13 cellular contexts compared by ENCODE assay signal in the genomic region with DNA sequence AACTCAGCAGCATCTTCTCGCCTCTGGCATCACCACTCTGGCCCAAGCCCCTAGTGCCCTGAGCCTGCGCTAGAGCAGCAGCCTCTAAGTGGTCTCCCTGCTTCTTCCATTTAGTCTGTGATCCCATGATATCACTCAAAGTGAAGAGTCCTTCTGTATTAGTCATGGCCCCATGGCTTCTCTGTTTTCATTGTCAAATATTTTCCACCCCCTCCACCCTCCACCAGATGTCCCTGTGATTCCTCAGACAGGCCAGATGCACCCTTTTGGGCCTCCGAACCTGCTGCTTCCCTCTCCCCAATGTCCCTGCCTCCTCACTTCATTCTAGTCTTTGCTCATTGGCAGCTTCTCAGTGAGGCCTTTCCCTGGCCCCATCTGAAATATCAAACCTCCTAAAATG.
A peak's percentile ranks its signal among the peaks of the same experiment; 100 is the strongest.
DNase-seq lines count a peak whose midpoint lies in the region; ATAC-seq, FAIRE-seq and TF ChIP-seq lines count a peak whose summit lies in the region.
"Had no signal": no experiment of that assay in that cellular context is flagged by ENCODE, and none has a peak within 500 bp of the region (broad histone marks: within the 10 kb centered on the region; RNA-seq: fewer than 3 reads in every experiment).

No MANE protein-coding gene starts in this region.

- H3K27ac ChIP-seq in HEK293 (ENCODE audit: extremely low read depth, low read depth, low read length) (no peak overlapping the region), brain microvascular endothelial cell (no peak overlapping the region), keratinocyte (ENCODE audit: control insufficient read depth, insufficient read depth, low read length) (no peak overlapping the region)
- H3K27ac ChIP-seq: hepatocyte, thyroid gland had no signal

- no peaks in the 10 kb centered on the region for H3K9me3 ChIP-seq in HEK293 (ENCODE audit: control insufficient read depth, insufficient read depth, low read depth, low read length)
- H3K9me3 ChIP-seq in keratinocyte (ENCODE audit: control insufficient read depth, low read depth, low read length): no peaks in the 10 kb centered on the region
- H3K9me3 ChIP-seq: Caco-2, thyroid gland had no signal

- no peak overlapping the region for H3K9ac ChIP-seq in keratinocyte (ENCODE audit: control insufficient read depth, extremely low read depth, insufficient read depth, low read length)

- peak; percentile 72 for DNase-seq in AG20443 (ENCODE audit: low spot score)
- peak; percentile 2 for DNase-seq in brain microvascular endothelial cell
- DNase-seq in keratinocyte (ENCODE audit: low read depth, low spot score): no peak
- no peak for DNase-seq in middle frontal gyrus (ENCODE audit: extremely low spot score, low spot score)
- DNase-seq in effector CD4-positive, alpha-beta T cell: no peak
- no peak for DNase-seq in frontal cortex (ENCODE audit: low spot score in 2 of 2)
- DNase-seq: activated B cell treated with CpG ODN at 0.5 μM for 24 hours, Caco-2, thyroid gland had no signal

- POLR2A ChIA-PET in HEK293 (lab: Yijun Ruan, JAX): no interaction called here

- H3K9me1 ChIP-seq in keratinocyte (ENCODE audit: control insufficient read depth, extremely low read depth, insufficient read depth, low read length): no peaks in the 10 kb centered on the region

- H3K4me3 ChIP-seq in HEK293 (ENCODE audit: low read depth, low read length) (no peak overlapping the region), brain microvascular endothelial cell (ENCODE audit: low read depth, low read length) (no peak overlapping the region), keratinocyte (ENCODE audit: control insufficient read depth in 2 of 3, extremely low read depth in 1 of 3, insufficient read depth in 2 of 3, low read depth in 1 of 3, low read length in 3 of 3) (no peak overlapping the region)
- H3K4me3 ChIP-seq: hepatocyte, lung, thyroid gland had no signal

- H4K20me1 ChIP-seq in keratinocyte (ENCODE audit: control insufficient read depth, extremely low read depth, insufficient read depth, low read length): no peaks in the 10 kb centered on the region

- ATAC-seq in HG02571 (IDR thresholded peaks at IDR 0.05; ENCODE audit: unreplicated experiment): no peak

- dilution Hi-C loops in keratinocyte (cut with MboI; ENCODE audit: extremely low pct_ligation_motif_present, low sequenced_read_pairs): no loop called here

- CTCF ChIA-PET in HEK293 (lab: Yijun Ruan, JAX): interaction anchor here (0.8 to 1.3 kb wide), 2 partner anchors 11 to 125 kb away, joined by 3 to 4 read pairs; no protein-coding TSS in a partner anchor

- no peaks in the 10 kb centered on the region for H3K79me2 ChIP-seq in keratinocyte (ENCODE audit: control insufficient read depth, insufficient read depth, low read length)
- H3K79me2 ChIP-seq: hepatocyte had no signal

- TF ChIP-seq CTCF in HEK293 (tag by site-specific recombination; IDR thresholded peaks at IDR 0.05): peak; percentile 36; the same call in 1 of the 2 replicates
- peak; percentile 33 for TF ChIP-seq CTCF in brain microvascular endothelial cell (IDR thresholded peaks at IDR 0.05; ENCODE audit: low read depth, low read length, missing control alignments)
- TF ChIP-seq CTCF in keratinocyte (optimal IDR thresholded peaks at IDR 0.05 in 1 of 3, IDR thresholded peaks at IDR 0.05 in 1 of 3, conservative IDR thresholded peaks at IDR 0.05 in 1 of 3; ENCODE audit: extremely low read depth in 1 of 3, insufficient read depth in 2 of 3, low read length in 3 of 3): peak in 2 of 3 experiments; percentile 9 to 53

- in situ Hi-C loops in brain microvascular endothelial cell (cut with HindIII; ENCODE audit: low pct_ligation_motif_present, low sequenced_read_pairs): no loop called here

- H3K27me3 ChIP-seq in brain microvascular endothelial cell (replicated peaks) (no peaks in the 10 kb centered on the region), keratinocyte (ENCODE audit: control insufficient read depth, extremely low read depth, insufficient read depth, low read length) (no peaks in the 10 kb centered on the region)
- H3K27me3 ChIP-seq: hepatocyte, thyroid gland had no signal

- H3K36me3 ChIP-seq in HEK293 (ENCODE audit: control insufficient read depth in 2 of 2, insufficient read depth in 1 of 2, low read length in 2 of 2) (no peaks in the 10 kb centered on the region), brain microvascular endothelial cell (replicated peaks) (no peaks in the 10 kb centered on the region), keratinocyte (ENCODE audit: control insufficient read depth in 2 of 2, extremely low read depth in 1 of 2, insufficient read depth in 2 of 2, low read length in 2 of 2) (no peaks in the 10 kb centered on the region)
- H3K36me3 ChIP-seq: thyroid gland had no signal

- FAIRE-seq in keratinocyte (lab: Jason Lieb, UNC): no peak
- FAIRE-seq in frontal cortex (lab: Jason Lieb, UNC): no peak

- H3K4me2 ChIP-seq in keratinocyte (ENCODE audit: control insufficient read depth, extremely low read depth, insufficient read depth, low read depth, low read length): no peak overlapping the region
- H3K4me2 ChIP-seq: hepatocyte had no signal

- H3K4me1 ChIP-seq in HEK293 (ENCODE audit: control insufficient read depth, insufficient read depth, low read length) (peaks cover 2% of the 10 kb centered on the region; the same call in 1 of the 2 replicates), keratinocyte (ENCODE audit: control insufficient read depth, extremely low read depth, insufficient read depth, low read length) (peaks cover 9% of the 10 kb centered on the region)
- H3K4me1 ChIP-seq: Caco-2, thyroid gland had no signal

- H2AFZ ChIP-seq in keratinocyte (ENCODE audit: control insufficient read depth, low read length): no peak overlapping the region
- H2AFZ ChIP-seq: hepatocyte had no signal

TF ChIP-seq in HEK293, 187 proteins besides CTCF, POLR2A, EP300 and RAD21 (continues in another document):
- TF ChIP-seq ZNF184 (tag by site-specific recombination; IDR thresholded peaks at IDR 0.05): no peak
- TF ChIP-seq, protein P1, sequence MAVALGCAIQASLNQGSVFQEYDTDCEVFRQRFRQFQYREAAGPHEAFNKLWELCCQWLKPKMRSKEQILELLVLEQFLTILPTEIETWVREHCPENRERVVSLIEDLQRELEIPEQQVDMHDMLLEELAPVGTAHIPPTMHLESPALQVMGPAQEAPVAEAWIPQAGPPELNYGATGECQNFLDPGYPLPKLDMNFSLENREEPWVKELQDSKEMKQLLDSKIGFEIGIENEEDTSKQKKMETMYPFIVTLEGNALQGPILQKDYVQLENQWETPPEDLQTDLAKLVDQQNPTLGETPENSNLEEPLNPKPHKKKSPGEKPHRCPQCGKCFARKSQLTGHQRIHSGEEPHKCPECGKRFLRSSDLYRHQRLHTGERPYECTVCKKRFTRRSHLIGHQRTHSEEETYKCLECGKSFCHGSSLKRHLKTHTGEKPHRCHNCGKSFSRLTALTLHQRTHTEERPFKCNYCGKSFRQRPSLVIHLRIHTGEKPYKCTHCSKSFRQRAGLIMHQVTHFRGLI (tag by site-specific recombination; IDR thresholded peaks at IDR 0.05): no peak
- no peak for TF ChIP-seq ZNF138 (tag by site-specific recombination; IDR thresholded peaks at IDR 0.05; ENCODE audit: borderline replicate concordance)
- TF ChIP-seq, protein P2, sequence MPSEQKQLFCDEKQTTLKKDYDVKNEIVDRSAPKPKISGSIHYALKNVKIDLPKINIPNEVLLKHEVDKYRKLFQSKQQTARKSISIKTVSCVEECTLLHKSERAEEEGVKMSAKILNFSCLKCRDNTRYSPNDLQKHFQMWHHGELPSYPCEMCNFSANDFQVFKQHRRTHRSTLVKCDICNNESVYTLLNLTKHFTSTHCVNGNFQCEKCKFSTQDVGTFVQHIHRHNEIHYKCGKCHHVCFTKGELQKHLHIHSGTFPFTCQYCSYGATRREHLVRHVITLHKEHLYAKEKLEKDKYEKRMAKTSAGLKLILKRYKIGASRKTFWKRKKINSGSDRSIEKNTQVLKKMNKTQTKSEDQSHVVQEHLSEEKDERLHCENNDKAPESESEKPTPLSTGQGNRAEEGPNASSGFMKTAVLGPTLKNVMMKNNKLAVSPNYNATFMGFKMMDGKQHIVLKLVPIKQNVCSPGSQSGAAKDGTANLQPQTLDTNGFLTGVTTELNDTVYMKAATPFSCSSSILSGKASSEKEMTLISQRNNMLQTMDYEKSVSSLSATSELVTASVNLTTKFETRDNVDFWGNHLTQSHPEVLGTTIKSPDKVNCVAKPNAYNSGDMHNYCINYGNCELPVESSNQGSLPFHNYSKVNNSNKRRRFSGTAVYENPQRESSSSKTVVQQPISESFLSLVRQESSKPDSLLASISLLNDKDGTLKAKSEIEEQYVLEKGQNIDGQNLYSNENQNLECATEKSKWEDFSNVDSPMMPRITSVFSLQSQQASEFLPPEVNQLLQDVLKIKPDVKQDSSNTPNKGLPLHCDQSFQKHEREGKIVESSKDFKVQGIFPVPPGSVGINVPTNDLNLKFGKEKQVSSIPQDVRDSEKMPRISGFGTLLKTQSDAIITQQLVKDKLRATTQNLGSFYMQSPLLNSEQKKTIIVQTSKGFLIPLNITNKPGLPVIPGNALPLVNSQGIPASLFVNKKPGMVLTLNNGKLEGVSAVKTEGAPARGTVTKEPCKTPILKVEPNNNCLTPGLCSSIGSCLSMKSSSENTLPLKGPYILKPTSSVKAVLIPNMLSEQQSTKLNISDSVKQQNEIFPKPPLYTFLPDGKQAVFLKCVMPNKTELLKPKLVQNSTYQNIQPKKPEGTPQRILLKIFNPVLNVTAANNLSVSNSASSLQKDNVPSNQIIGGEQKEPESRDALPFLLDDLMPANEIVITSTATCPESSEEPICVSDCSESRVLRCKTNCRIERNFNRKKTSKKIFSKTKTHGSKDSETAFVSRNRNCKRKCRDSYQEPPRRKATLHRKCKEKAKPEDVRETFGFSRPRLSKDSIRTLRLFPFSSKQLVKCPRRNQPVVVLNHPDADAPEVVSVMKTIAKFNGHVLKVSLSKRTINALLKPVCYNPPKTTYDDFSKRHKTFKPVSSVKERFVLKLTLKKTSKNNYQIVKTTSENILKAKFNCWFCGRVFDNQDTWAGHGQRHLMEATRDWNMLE (tag by site-specific recombination; conservative IDR thresholded peaks at IDR 0.05; ENCODE audit: low read depth): no peak
- no peak for TF ChIP-seq ZFP41 (tag by site-specific recombination; IDR thresholded peaks at IDR 0.05; ENCODE audit: borderline replicate concordance)

Comparison
In these comparisons a context has a peak if more than half of its experiments do, and no peak if none do; other contexts are left out.
1. DNase-seq: peak in AG20443 (single experiment) and brain microvascular endothelial cell (single experiment); none in keratinocyte (single experiment), middle frontal gyrus (single experiment), effector CD4-positive, alpha-beta T cell (single experiment) and frontal cortex (0 of 2).
2. Peak in every context shown above with its lines, with median percentiles within 50 percentile points of each other: CTCF ChIP-seq.